In genomic region chr21:44506279-44507255, GRCh38 we compare ENCODE assay signal across 1 cellular context.
A peak's percentile ranks its signal among the peaks of the same experiment; 100 is the strongest.
TF ChIP-seq lines count a peak whose summit lies in the region.

No MANE protein-coding gene starts in this region.

TF ChIP-seq in HepG2, 621 proteins besides CTCF, POLR2A, EP300 and RAD21 (continued from another document and continues in another):
- TF ChIP-seq ELF1 (CRISPR knock-in tag; IDR thresholded peaks at IDR 0.05) (no peak), SAP130 (CRISPR knock-in tag; IDR thresholded peaks at IDR 0.05; ENCODE audit: low read depth) (peak; percentile 13; the same call in 1 of the 2 replicates), KAT7 (CRISPR knock-in tag; IDR thresholded peaks at IDR 0.05; ENCODE audit: borderline replicate concordance) (no peak), FOXC1 (CRISPR knock-in tag; IDR thresholded peaks at IDR 0.05; ENCODE audit: borderline replicate concordance) (0 out of 2 replicates have a peak, but pooled peaks have one; percentile 30), ATAD3A (CRISPR knock-in tag; IDR thresholded peaks at IDR 0.05) (no peak), ZNF746 (CRISPR knock-in tag; IDR thresholded peaks at IDR 0.05) (no peak), SMYD3 (CRISPR knock-in tag; IDR thresholded peaks at IDR 0.05) (no peak), ZNF678 (CRISPR knock-in tag; IDR thresholded peaks at IDR 0.05) (no peak), MEIS2 (CRISPR knock-in tag; IDR thresholded peaks at IDR 0.05) (peak; percentile 24; the same call in 1 of the 2 replicates), JUND (CRISPR knock-in tag; IDR thresholded peaks at IDR 0.05) (no peak), ZNF878 (CRISPR knock-in tag; IDR thresholded peaks at IDR 0.05) (no peak), ATF3 (CRISPR knock-in tag; IDR thresholded peaks at IDR 0.05) (no peak), PITX1 (CRISPR knock-in tag; IDR thresholded peaks at IDR 0.05) (peak; percentile 45; the same call in 1 of the 2 replicates), ZNF660 (CRISPR knock-in tag; IDR thresholded peaks at IDR 0.05; ENCODE audit: borderline replicate concordance, low read depth) (no peak), PBX2 (CRISPR knock-in tag; IDR thresholded peaks at IDR 0.05) (no peak), MAZ (IDR thresholded peaks at IDR 0.05; ENCODE audit: borderline replicate concordance, low read depth, low read length) (0 out of 2 replicates have a peak, but pooled peaks have one; percentile 18), MAZ (CRISPR knock-in tag; IDR thresholded peaks at IDR 0.05; ENCODE audit: low read depth) (no peak; the same call in 1 of the 2 replicates), TMF1 (CRISPR knock-in tag; IDR thresholded peaks at IDR 0.05; ENCODE audit: low read depth) (0 out of 2 replicates have a peak, but pooled peaks have one; percentile 24), MBNL3 (CRISPR knock-in tag; conservative IDR thresholded peaks at IDR 0.05) (no peak), ZNF343 (CRISPR knock-in tag; IDR thresholded peaks at IDR 0.05) (no peak), ZBTB10 (CRISPR knock-in tag; IDR thresholded peaks at IDR 0.05; ENCODE audit: borderline replicate concordance) (0 out of 2 replicates have a peak, but pooled peaks have one; percentile 19), E2F1 (CRISPR knock-in tag; IDR thresholded peaks at IDR 0.05) (0 out of 2 replicates have a peak, but pooled peaks have one; percentile 7), ZNF232 (CRISPR knock-in tag; IDR thresholded peaks at IDR 0.05; ENCODE audit: borderline replicate concordance) (peak; percentile 43; the same call in 1 of the 2 replicates), GZF1 (CRISPR knock-in tag; IDR thresholded peaks at IDR 0.05) (0 out of 2 replicates have a peak, but pooled peaks have one; percentile 59), NFKB2 (CRISPR knock-in tag; IDR thresholded peaks at IDR 0.05; ENCODE audit: borderline replicate concordance) (peak; percentile 53; the same call in 1 of the 2 replicates), REPIN1 (CRISPR knock-in tag; IDR thresholded peaks at IDR 0.05; ENCODE audit: borderline replicate concordance, low read depth) (peak; percentile 34; the same call in 1 of the 2 replicates), TOPORS (CRISPR knock-in tag; IDR thresholded peaks at IDR 0.05) (no peak), ZNF350 (CRISPR knock-in tag; IDR thresholded peaks at IDR 0.05; ENCODE audit: borderline replicate concordance, low read depth) (peak; percentile 30; the same call in 1 of the 2 replicates), PAWR (CRISPR knock-in tag; IDR thresholded peaks at IDR 0.05; ENCODE audit: borderline replicate concordance) (peak; percentile 15; the same call in 1 of the 2 replicates), ZNF883 (CRISPR knock-in tag; IDR thresholded peaks at IDR 0.05; ENCODE audit: not compliant biosample characterization) (no peak), ZSCAN21 (CRISPR knock-in tag; IDR thresholded peaks at IDR 0.05; ENCODE audit: borderline replicate concordance) (0 out of 2 replicates have a peak, but pooled peaks have one; percentile 39), AGO1 (IDR thresholded peaks at IDR 0.05; ENCODE audit: low read depth, low read length, poor library complexity, severe bottlenecking) (peak; percentile 72), ZFAT (CRISPR knock-in tag; conservative IDR thresholded peaks at IDR 0.05) (no peak), RAD51 (IDR thresholded peaks at IDR 0.05; ENCODE audit: borderline replicate concordance) (no peak), RNF219 (CRISPR knock-in tag; IDR thresholded peaks at IDR 0.05) (no peak), HNF4G (IDR thresholded peaks at IDR 0.05; ENCODE audit: borderline replicate concordance, low read depth, low read length) (no peak), HNF4G (CRISPR knock-in tag; IDR thresholded peaks at IDR 0.05; ENCODE audit: borderline replicate concordance, low read depth) (no peak), ATF4 (CRISPR knock-in tag; IDR thresholded peaks at IDR 0.05) (no peak), SIN3A (IDR thresholded peaks at IDR 0.05; ENCODE audit: borderline replicate concordance, low read depth, low read length) (peak; percentile 40; the same call in 1 of the 2 replicates), SP5 (CRISPR knock-in tag; IDR thresholded peaks at IDR 0.05; ENCODE audit: borderline replicate concordance, low read depth) (no peak), ZNF629 (CRISPR knock-in tag; conservative IDR thresholded peaks at IDR 0.05) (peak; percentile 26; the same call in 1 of the 2 replicates), DZIP1 (CRISPR knock-in tag; IDR thresholded peaks at IDR 0.05) (no peak), TAF1 (CRISPR knock-in tag; IDR thresholded peaks at IDR 0.05) (peak; percentile 13; the same call in 1 of the 2 replicates), NFAT5 (CRISPR knock-in tag; IDR thresholded peaks at IDR 0.05) (peak; percentile 27; the same call in 1 of the 2 replicates), POGK (CRISPR knock-in tag; conservative IDR thresholded peaks at IDR 0.05) (0 out of 2 replicates have a peak, but pooled peaks have one; percentile 55)
